Comparison of ENCODE assay signal across 13 cellular contexts in genomic region chr12:114409796-114410520, GRCh38. TPM values are rescaled to one million over a fixed set of nuclear protein-coding genes. Genes with fewer than 3 reads are reported as not detected.
DNase-seq lines count a peak whose midpoint lies in the region; FAIRE-seq and TF ChIP-seq lines count a peak whose summit lies in the region.
"Had no signal": no experiment of that assay in that cellular context is flagged by ENCODE, and none has a peak within 500 bp of the region (broad histone marks: within the 10 kb centered on the region; RNA-seq: fewer than 3 reads in every experiment).

No MANE protein-coding gene starts in this region.

- no peak for FAIRE-seq in HTR-8/SVneo (lab: Jason Lieb, UNC)
- FAIRE-seq: endometrium had no signal

- TF ChIP-seq POLR2A in tibial nerve (IDR thresholded peaks at IDR 0.05), result no peak

- H3K9me3 ChIP-seq in cardiac muscle cell (ENCODE audit: low read depth) (no peaks in the 10 kb centered on the region), tibial nerve (no peaks in the 10 kb centered on the region)

- no peak for DNase-seq in cardiac muscle cell (ENCODE audit: low read depth in 1 of 2, low spot score in 1 of 2)
- no peak for DNase-seq in cardiac septum (ENCODE audit: low spot score)
- no peak for DNase-seq in coronary artery (ENCODE audit: low spot score)
- peak; percentile 6 for DNase-seq in mesendoderm
- DNase-seq in tibial nerve (ENCODE audit: low spot score in 2 of 2), result no peak
- DNase-seq in central memory CD4-positive, alpha-beta T cell, result no peak
- no peak for DNase-seq in NCI-H2107 treated with DMSO at 0.1 percent for 48 hours (lab: John Stamatoyannopoulos, UW; ENCODE audit: unreplicated experiment)
- DNase-seq in HTR-8/SVneo (ENCODE audit: insufficient read length, low spot score), result no peak
- DNase-seq: C1 segment of cervical spinal cord, Karpas-422, NCI-H2107, T-cell had no signal

- H3K27me3 ChIP-seq in cardiac muscle cell, result peaks cover 97% of the 10 kb centered on the region
- H3K27me3 ChIP-seq in mesendoderm (ENCODE audit: insufficient read depth, low read length, poor library complexity), result peaks cover 94% of the 10 kb centered on the region
- peaks cover 0 to 100% of the 10 kb centered on the region in 2 donors for H3K27me3 ChIP-seq in tibial nerve

- H3K4me3 ChIP-seq in cardiac muscle cell (peak overlapping the region; percentile 97), coronary artery (peak overlapping the region; percentile 64), mesendoderm (ENCODE audit: low read length) (no peak overlapping the region), tibial nerve (peak overlapping the region in 3 of 4 donors; percentile 1 to 46 (median 28))

- no CpG with 5 or more reads among the region's 16 CpGs for WGBS in mesendoderm (ENCODE audit: extremely low coverage, insufficient coverage, low lambda C conversion rate)
- WGBS in tibial nerve, 2 donors, result 11 to 21% methylated on average over 16 of the region's 16 CpGs

- peaks cover 41% of the 10 kb centered on the region for H3K4me1 ChIP-seq in cardiac muscle cell (ENCODE audit: low read depth)
- H3K4me1 ChIP-seq in mesendoderm (ENCODE audit: control insufficient read depth, low read depth, low read length), result no peaks in the 10 kb centered on the region
- H3K4me1 ChIP-seq in tibial nerve, result peaks cover 0 to 40% (median 0%) of the 10 kb centered on the region in 4 donors

- no peak overlapping the region for H2BK120ac ChIP-seq in mesendoderm (ENCODE audit: low read depth, low read length)

- no peak overlapping the region for H2BK5ac ChIP-seq in mesendoderm (ENCODE audit: low read length)

- H3K36me3 ChIP-seq in cardiac muscle cell, result no peaks in the 10 kb centered on the region
- no peaks in the 10 kb centered on the region for H3K36me3 ChIP-seq in mesendoderm (ENCODE audit: control insufficient read depth, insufficient read depth, low read length)
- no peaks in the 10 kb centered on the region for H3K36me3 ChIP-seq in tibial nerve

- no peaks in the 10 kb centered on the region for H3K79me2 ChIP-seq in mesendoderm (ENCODE audit: control insufficient read depth, insufficient read depth, low read length)

- H2BK15ac ChIP-seq in mesendoderm (replicated peaks; ENCODE audit: low read depth), result no peak overlapping the region

- H3K18ac ChIP-seq in mesendoderm (ENCODE audit: low read length), result no peak overlapping the region

- H3K9ac ChIP-seq in mesendoderm (ENCODE audit: low read length), result no peak overlapping the region

- no peak overlapping the region for H3K56ac ChIP-seq in mesendoderm (ENCODE audit: low read length)

- H3K4ac ChIP-seq in mesendoderm (ENCODE audit: low read depth, low read length), result no peak overlapping the region

- H4K8ac ChIP-seq in mesendoderm (ENCODE audit: low read depth, low read length), result no peak overlapping the region

- no peak overlapping the region for H3K23ac ChIP-seq in mesendoderm (ENCODE audit: low read length)

- no peaks in the 10 kb centered on the region for H3K79me1 ChIP-seq in mesendoderm (ENCODE audit: low read length)

- H3K27ac ChIP-seq in cardiac muscle cell (no peak overlapping the region), coronary artery (peak overlapping the region; percentile 18 to 36), mesendoderm (ENCODE audit: low read depth, low read length) (no peak overlapping the region), tibial nerve (no peak overlapping the region)

- TF ChIP-seq EP300 in tibial nerve (IDR thresholded peaks at IDR 0.05), result no peak

- TF ChIP-seq CTCF in cardiac muscle cell (IDR thresholded peaks at IDR 0.05; ENCODE audit: low read depth, low read length) (no peak), coronary artery (IDR thresholded peaks at IDR 0.05) (no peak), tibial nerve (IDR thresholded peaks at IDR 0.05) (no peak)

- no peak overlapping the region for H3K4me2 ChIP-seq in mesendoderm (ENCODE audit: low read length)

- intact Hi-C loops in cardiac septum (cut with DNase I), result no loop called here

- H4K5ac ChIP-seq in mesendoderm (ENCODE audit: low read length), result no peak overlapping the region

- no peak overlapping the region for H2AK5ac ChIP-seq in mesendoderm (ENCODE audit: low read length)

RNA-seq across cellular contexts. Expression of gene TBX5, which starts 4.0 kb away (rescaled TPM):
- total RNA-seq in cardiac muscle cell, result 108 and 109 TPM in 2 replicates
- 83.3 and 110 TPM in 2 replicates for polyA plus RNA-seq in cardiac muscle cell
- 34.6 TPM for total RNA-seq in cardiac septum
- 0.10 TPM for polyA plus RNA-seq in mesendoderm (2013, experiment 1 of 2)
- polyA plus RNA-seq in mesendoderm (2013, experiment 2 of 2), result 0.13 TPM
- total RNA-seq in tibial nerve, result not detected

Comparison
In these comparisons a context has a peak if more than half of its experiments do, and no peak if none do; other contexts are left out.
1. H3K27ac ChIP-seq: peak in coronary artery (2 of 2); none in cardiac muscle cell (single experiment), mesendoderm (single experiment) and tibial nerve (0 of 4).
2. RNA of gene TBX5, which starts 4.0 kb away (total RNA-seq): 108 to 109 TPM in cardiac muscle cell and 34.6 TPM in cardiac septum (single experiment); not detected in tibial nerve; every median in the first group is over 10 times any median in the second.